ENCODE assay signal across 24 cellular contexts in genomic region chr9:18819418-18819817, GRCh38.
"Had no signal": no experiment of that assay in that cellular context is flagged by ENCODE, and none has a peak within 500 bp of the region (broad histone marks: within the 10 kb centered on the region; RNA-seq: fewer than 3 reads in every experiment).

No MANE protein-coding gene starts in this region.

- H3K4me3 Mint-ChIP-seq: dendritic cell treated with granulocyte-macrophage colony-stimulating factor and Interleukin-4, amounts not matched to agents 40 ng/mL and 50 ng/mL, for 4 days; effector memory CD8-positive, alpha-beta T cell; endodermal cell had no signal

- H3K9me3 ChIP-seq: colonic mucosa, esophagus muscularis mucosa, esophagus squamous epithelium, gastrocnemius medialis, gastroesophageal sphincter, heart right ventricle had no signal

- ATAC-seq: effector memory CD8-positive, alpha-beta T cell; esophagus mucosa; foreskin keratinocyte; gastrocnemius medialis; gastroesophageal sphincter had no signal

- H3K27ac ChIP-seq: colonic mucosa, coronary artery, dorsolateral prefrontal cortex, epithelial cell of prostate, esophagus muscularis mucosa, esophagus squamous epithelium, foreskin keratinocyte, gastrocnemius medialis, gastroesophageal sphincter, heart right ventricle had no signal

- H3K27me3 Mint-ChIP-seq: dendritic cell treated with granulocyte-macrophage colony-stimulating factor and Interleukin-4, amounts not matched to agents 40 ng/mL and 50 ng/mL, for 4 days had no signal

- H3K36me3 ChIP-seq: colonic mucosa, gastrocnemius medialis, heart right ventricle had no signal

- DNase-seq: colonic mucosa; cortex of kidney; dermis blood vessel endothelial cell; dorsolateral prefrontal cortex; effector CD4-positive, alpha-beta T cell; effector CD8-positive, alpha-beta T cell; effector memory CD4-positive, alpha-beta T cell; effector memory CD8-positive, alpha-beta T cell; endodermal cell; erythroblast; esophagus squamous epithelium; foreskin fibroblast; foreskin keratinocyte; foreskin melanocyte; gastrocnemius medialis; glutamatergic neuron; head of caudate nucleus; heart right ventricle had no signal

- H3K27me3 ChIP-seq: colonic mucosa, dorsolateral prefrontal cortex, esophagus muscularis mucosa, esophagus squamous epithelium, foreskin keratinocyte, gastrocnemius medialis, gastroesophageal sphincter, heart right ventricle had no signal

- H3K4me3 ChIP-seq: colonic mucosa, coronary artery, dorsolateral prefrontal cortex, esophagus muscularis mucosa, esophagus squamous epithelium, gastrocnemius medialis, gastroesophageal sphincter, heart right ventricle had no signal

- H3K27ac Mint-ChIP-seq: dendritic cell treated with granulocyte-macrophage colony-stimulating factor and Interleukin-4, amounts not matched to agents 40 ng/mL and 50 ng/mL, for 4 days; effector memory CD8-positive, alpha-beta T cell; endodermal cell had no signal

- H3K4me1 ChIP-seq: colonic mucosa, esophagus squamous epithelium, foreskin keratinocyte, gastrocnemius medialis had no signal

- H3K9me3 Mint-ChIP-seq: dendritic cell treated with granulocyte-macrophage colony-stimulating factor and Interleukin-4, amounts not matched to agents 40 ng/mL and 50 ng/mL, for 4 days; endodermal cell had no signal
